1 cellular context compared by ENCODE assay signal in the genomic region with DNA sequence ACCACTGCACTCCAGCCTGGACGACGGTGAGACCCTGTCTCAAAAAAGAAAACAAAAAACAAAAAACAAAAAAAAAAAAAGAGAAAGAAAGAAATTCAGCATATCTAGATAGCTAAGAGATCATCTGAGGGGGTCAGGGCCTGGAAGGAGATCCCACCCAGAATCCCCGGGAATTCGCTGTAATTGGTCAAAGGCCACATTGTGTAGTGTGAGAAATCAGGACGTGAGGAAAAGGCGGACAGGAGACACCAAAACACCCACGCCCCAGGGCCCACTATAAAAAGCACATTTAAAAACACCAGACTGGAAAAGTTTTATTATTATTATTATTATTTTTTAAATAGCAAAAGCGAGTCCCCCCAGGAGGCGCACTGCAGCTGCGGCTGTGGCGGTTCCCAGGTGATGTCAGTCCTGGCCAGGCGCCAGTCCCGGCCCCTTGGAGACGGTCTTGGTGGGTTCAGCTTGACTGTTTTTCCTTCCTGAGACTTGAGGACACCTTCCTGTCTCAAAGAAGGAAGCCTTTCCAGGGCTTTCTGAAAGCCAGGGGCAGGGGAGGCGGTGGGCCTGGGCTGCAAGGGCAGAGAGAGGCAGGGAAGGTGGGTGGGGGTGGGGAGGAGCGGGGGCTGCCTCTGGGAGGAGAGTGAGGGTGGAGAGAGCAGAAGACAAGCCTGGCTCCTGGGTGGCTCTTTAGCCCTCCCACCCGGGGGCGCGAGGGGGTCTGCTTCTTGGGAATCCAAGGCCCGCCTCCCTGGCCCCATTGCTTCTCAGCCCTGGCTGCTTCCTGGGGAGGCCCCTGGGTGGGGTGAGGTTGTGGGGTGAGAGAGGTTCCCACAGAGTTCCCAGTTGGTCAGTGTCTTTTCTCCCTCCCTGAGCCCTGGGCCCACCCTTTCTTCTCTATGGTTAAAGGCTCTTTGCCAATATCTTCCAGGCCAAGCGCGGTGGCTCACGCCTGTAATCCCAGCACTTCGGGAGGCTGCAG.
A peak's percentile ranks its signal among the peaks of the same experiment; 100 is the strongest.
TF ChIP-seq lines count a peak whose summit lies in the region.

No MANE protein-coding gene starts in this region.

TF ChIP-seq in K562, 482 proteins besides CTCF, POLR2A, EP300 and RAD21:
- no peak for TF ChIP-seq PYGO2 (tag; IDR thresholded peaks at IDR 0.05)
- TF ChIP-seq ZNF408 (CRISPR knock-in tag; IDR thresholded peaks at IDR 0.05; ENCODE audit: low read depth), result no peak
- no peak for TF ChIP-seq NR1H2 (CRISPR knock-in tag; IDR thresholded peaks at IDR 0.05)
- no peak for TF ChIP-seq XRCC5 (IDR thresholded peaks at IDR 0.05; ENCODE audit: low read depth, low read length)
- TF ChIP-seq NFIC (IDR thresholded peaks at IDR 0.05), result peak; percentile 79
- TF ChIP-seq ZBTB33 (CRISPR knock-in tag; IDR thresholded peaks at IDR 0.05), result peak; percentile 93
- no peak for TF ChIP-seq TFAP4 (CRISPR knock-in tag; IDR thresholded peaks at IDR 0.05; ENCODE audit: borderline replicate concordance)
- TF ChIP-seq JUND (IDR thresholded peaks at IDR 0.05; ENCODE audit: borderline replicate concordance, low read depth, low read length), result peak; percentile 17; the same call in 1 of the 2 replicates
- TF ChIP-seq JUND (tag; IDR thresholded peaks at IDR 0.05; ENCODE audit: borderline replicate concordance, low read depth, low read length), result no peak
- TF ChIP-seq WHSC1 (IDR thresholded peaks at IDR 0.05; ENCODE audit: low read length), result no peak
- TF ChIP-seq, protein P1, sequence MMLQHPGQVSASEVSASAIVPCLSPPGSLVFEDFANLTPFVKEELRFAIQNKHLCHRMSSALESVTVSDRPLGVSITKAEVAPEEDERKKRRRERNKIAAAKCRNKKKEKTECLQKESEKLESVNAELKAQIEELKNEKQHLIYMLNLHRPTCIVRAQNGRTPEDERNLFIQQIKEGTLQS (IDR thresholded peaks at IDR 0.05), result peak; percentile 37; the same call in 1 of the 2 replicates
- TF ChIP-seq, protein P1 (CRISPR knock-in tag; conservative IDR thresholded peaks at IDR 0.05), result no peak
- no peak for TF ChIP-seq RFX7 (CRISPR knock-in tag; IDR thresholded peaks at IDR 0.05)
- TF ChIP-seq FOXK2 (conservative IDR thresholded peaks at IDR 0.05 in 1 of 2, IDR thresholded peaks at IDR 0.05 in 1 of 2; ENCODE audit: low read depth in 2 of 2), result no peak
- no peak for TF ChIP-seq TSC22D4 (tag; IDR thresholded peaks at IDR 0.05)
